ENCODE assay signal across 8 cellular contexts in the genomic region with DNA sequence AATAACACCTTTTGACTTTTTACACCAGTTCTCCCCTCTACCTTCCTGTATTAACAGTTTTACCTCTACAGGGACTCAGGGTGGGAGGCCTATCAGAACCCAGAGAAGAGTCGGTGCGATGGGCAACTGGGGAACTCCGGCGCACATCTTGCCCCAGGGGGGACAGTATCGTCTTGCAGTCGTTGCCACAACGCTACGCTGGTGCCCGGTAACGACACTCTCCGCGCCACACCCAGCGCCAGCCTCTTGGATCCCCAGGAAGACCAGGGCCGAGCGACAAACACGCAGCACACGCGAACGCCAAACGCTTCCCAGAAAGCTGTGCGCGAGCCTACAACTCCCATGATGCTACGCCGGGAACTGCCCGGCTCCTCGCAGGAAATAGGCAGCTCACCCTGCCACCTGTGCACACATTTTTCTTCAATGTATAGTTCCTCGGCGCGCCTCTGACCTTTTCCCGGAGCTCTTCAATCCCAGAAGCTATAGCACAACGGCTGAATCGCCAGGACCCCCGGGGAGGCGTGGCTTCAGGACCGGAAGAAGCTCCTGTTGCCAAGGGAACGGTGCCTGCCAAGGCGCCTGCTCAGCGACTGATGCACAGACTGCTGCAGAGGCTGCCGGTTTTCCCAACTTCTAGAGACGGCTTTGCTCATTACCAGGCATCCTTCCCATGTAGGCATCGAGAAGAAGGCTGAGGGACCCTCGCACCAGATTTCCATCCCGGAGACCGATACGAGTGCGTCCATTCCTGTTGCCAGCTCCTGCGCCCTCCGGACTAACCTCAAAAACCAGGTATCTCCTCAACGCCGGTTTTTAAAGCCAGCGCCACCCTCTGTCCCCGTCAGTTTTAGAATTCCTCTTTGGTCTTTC. TPM values are rescaled to one million over a fixed set of nuclear protein-coding genes. Genes with fewer than 3 reads are reported as not detected.
DNase-seq lines count a peak whose midpoint lies in the region; ATAC-seq and TF ChIP-seq lines count a peak whose summit lies in the region.

A gene with protein sequence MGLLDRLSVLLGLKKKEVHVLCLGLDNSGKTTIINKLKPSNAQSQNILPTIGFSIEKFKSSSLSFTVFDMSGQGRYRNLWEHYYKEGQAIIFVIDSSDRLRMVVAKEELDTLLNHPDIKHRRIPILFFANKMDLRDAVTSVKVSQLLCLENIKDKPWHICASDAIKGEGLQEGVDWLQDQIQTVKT (plus strand): TSS at position 573 of the 870 bp plus-strand sequence. CDS start 3,350 bp downstream, outside the sequence.

- H3K4me3 ChIP-seq in NB4 (ENCODE audit: low read depth, low read length) (peak within 1 kb of the TSS; percentile 92), SK-N-SH (ENCODE audit: low read depth in 2 of 2, low read length in 1 of 2) (peak within 1 kb of the TSS; percentile 87 to 95), osteoblast (ENCODE audit: insufficient read depth, low read length) (peak within 1 kb of the TSS; percentile 92), thoracic aorta (peak within 1 kb of the TSS; percentile 84)

- intact Hi-C loops in head of caudate nucleus (cut with DNase I), result no loop called here

- H3K27me3 ChIP-seq in SK-N-SH (ENCODE audit: insufficient read depth), result no peaks in the 10 kb centered on the region
- no peaks in the 10 kb centered on the region for H3K27me3 ChIP-seq in osteoblast (ENCODE audit: insufficient read depth, low read length)
- H3K27me3 ChIP-seq in thoracic aorta (replicated peaks; ENCODE audit: insufficient read depth), result no peaks in the 10 kb centered on the region

- peaks cover 0 to 10% of the 10 kb centered on the region in 2 donors for H3K36me3 Mint-ChIP-seq in activated naive CD4-positive, alpha-beta T cell treated with anti-CD3 and anti-CD28 coated beads, Interleukin-2, amount 50 U/mL, for 72 hours

- H3K9ac ChIP-seq in SK-N-SH, result peak within 1 kb of the TSS; percentile 60

- peak within 1 kb of the TSS; percentile 81 to 99 for H3K27ac ChIP-seq in SK-N-SH (ENCODE audit: low read depth in 2 of 2, low read length in 1 of 2)
- H3K27ac ChIP-seq in osteoblast (ENCODE audit: low read depth, low read length), result peak within 1 kb of the TSS; percentile 72
- H3K27ac ChIP-seq in thoracic aorta, result peak within 1 kb of the TSS; percentile 42 to 58

- no peaks in the 10 kb centered on the region for H3K9me2 ChIP-seq in SK-N-SH

- H3K36me3 ChIP-seq in SK-N-SH (replicated peaks in 1 of 2; ENCODE audit: control insufficient read depth in 1 of 2, insufficient read depth in 2 of 2, low read length in 1 of 2) (peaks cover 0 to 12% of the 10 kb centered on the region in 2 experiments), osteoblast (ENCODE audit: insufficient read depth, low read length) (no peaks in the 10 kb centered on the region), thoracic aorta (no peaks in the 10 kb centered on the region)

- peak; percentile 6 for TF ChIP-seq CTCF in GM10266 (IDR thresholded peaks at IDR 0.05; ENCODE audit: control insufficient read depth, insufficient read depth, low read depth, missing control alignments)
- no peak for TF ChIP-seq CTCF in NB4 (IDR thresholded peaks at IDR 0.05; ENCODE audit: low read depth, low read length)
- peak; percentile 31; the same call in 1 of the 2 replicates for TF ChIP-seq CTCF in SK-N-SH (IDR thresholded peaks at IDR 0.05)
- TF ChIP-seq CTCF in osteoblast (IDR thresholded peaks at IDR 0.05; ENCODE audit: extremely low read depth, low read depth, low read length), result peak; percentile 10
- no peak for TF ChIP-seq CTCF in thoracic aorta (IDR thresholded peaks at IDR 0.05)

- peak; percentile 69 for DNase-seq in GM10266 (ENCODE audit: extremely low spot score)
- DNase-seq in NB4 (ENCODE audit: low read depth), result peak; percentile 86
- peak; percentile 81 for DNase-seq in SK-N-SH
- DNase-seq in activated naive CD4-positive, alpha-beta T cell treated with anti-CD3 and anti-CD28 coated beads, Interleukin-2, amount 50 U/mL, for 72 hours (ENCODE audit: low spot score in 2 of 2), result peak; percentile 70 to 79
- peak; percentile 79 to 95 (median 89) for DNase-seq in head of caudate nucleus
- DNase-seq in osteoblast (ENCODE audit: insufficient read length, low spot score, missing footprints), result peak; percentile 91
- DNase-seq in thoracic aorta (ENCODE audit: low spot score), result peak; percentile 34

- H3K9me3 ChIP-seq in SK-N-SH (no peaks in the 10 kb centered on the region), osteoblast (ENCODE audit: low read depth, low read length) (no peaks in the 10 kb centered on the region), thoracic aorta (no peaks in the 10 kb centered on the region)

- no peaks in the 10 kb centered on the region for H4K20me1 ChIP-seq in SK-N-SH (ENCODE audit: insufficient read depth)
- no peaks in the 10 kb centered on the region for H4K20me1 ChIP-seq in osteoblast (ENCODE audit: insufficient read depth, low read length)

- ATAC-seq in HG02588 (IDR thresholded peaks at IDR 0.05; ENCODE audit: unreplicated experiment) (peak; percentile 96), thoracic aorta (ENCODE audit: insufficient number of reproducible peaks, low FRiP score, low read depth) (peak; percentile 87)
- peak; percentile 93 to 96 for ATAC-seq in activated naive CD4-positive, alpha-beta T cell treated with anti-CD3 and anti-CD28 coated beads, Interleukin-2, amount 50 U/mL, for 72 hours

- TF ChIP-seq RAD21 in SK-N-SH (IDR thresholded peaks at IDR 0.05; ENCODE audit: low read length), result no peak; the same call in 1 of the 2 replicates

- no peak for TF ChIP-seq EP300 in SK-N-SH (IDR thresholded peaks at IDR 0.05; ENCODE audit: borderline replicate concordance in 1 of 2, low read depth in 1 of 2, low read length in 1 of 2)

- H2AFZ ChIP-seq in SK-N-SH (ENCODE audit: low read depth) (peak within 1 kb of the TSS; percentile 97), osteoblast (ENCODE audit: low read length) (peak within 1 kb of the TSS; percentile 93)

- CTCF ChIA-PET in SK-N-SH (lab: Yijun Ruan, JAX), result interaction anchor here (0.6 to 1.8 kb wide), 8 partner anchors 8 to 902 kb away, joined by 3 to 5 read pairs (median 4); no protein-coding TSS in a partner anchor

- H3K79me2 ChIP-seq in SK-N-SH (ENCODE audit: insufficient read depth), result peaks cover 3% of the 10 kb centered on the region
- peaks cover 11% of the 10 kb centered on the region for H3K79me2 ChIP-seq in osteoblast (ENCODE audit: insufficient read depth, low read length)

- H3K4me1 ChIP-seq in SK-N-SH (ENCODE audit: control insufficient read depth in 1 of 2, insufficient read depth in 2 of 2, low read depth in 1 of 2, low read length in 1 of 2), result peaks cover 0 to 10% of the 10 kb centered on the region in 2 experiments; a peak in 3 of 4 replicates
- H3K4me1 ChIP-seq in osteoblast (ENCODE audit: insufficient read depth, low read length), result peaks cover 15% of the 10 kb centered on the region
- peaks cover 2 to 14% of the 10 kb centered on the region in 2 donors for H3K4me1 ChIP-seq in thoracic aorta (ENCODE audit: control insufficient read depth in 1 of 2, low read depth in 2 of 2)

- TF ChIP-seq POLR2A in NB4 (IDR thresholded peaks at IDR 0.05; ENCODE audit: extremely low read depth, insufficient read length), result peak; percentile 40

- peak within 1 kb of the TSS; percentile 71 for H3K4me2 ChIP-seq in SK-N-SH
- peak within 1 kb of the TSS; percentile 93 for H3K4me2 ChIP-seq in osteoblast (ENCODE audit: insufficient read depth, low read length)

- POLR2A ChIA-PET in SK-N-SH (lab: Yijun Ruan, JAX), result interaction anchor here (0.6 to 1.7 kb wide), 4 partner anchors 14 to 207 kb away, joined by 3 to 6 read pairs (median 4); no protein-coding TSS in a partner anchor

- H3K9me3 Mint-ChIP-seq in activated naive CD4-positive, alpha-beta T cell treated with anti-CD3 and anti-CD28 coated beads, Interleukin-2, amount 50 U/mL, for 72 hours, result no peaks in the 10 kb centered on the region

- WGBS in SK-N-SH (ENCODE audit: low lambda C conversion rate), result under 1% methylated on average over 39 of the region's 52 CpGs

- H3F3A ChIP-seq in SK-N-SH (replicated peaks; ENCODE audit: insufficient read depth), result no peaks in the 10 kb centered on the region

- peak within 1 kb of the TSS; percentile 82 to 99 for H3K27ac Mint-ChIP-seq in activated naive CD4-positive, alpha-beta T cell treated with anti-CD3 and anti-CD28 coated beads, Interleukin-2, amount 50 U/mL, for 72 hours

TF ChIP-seq in SK-N-SH, 30 proteins besides CTCF, POLR2A, EP300 and RAD21 (continues in another document):
- TF ChIP-seq SMC3 (IDR thresholded peaks at IDR 0.05; ENCODE audit: low read depth, low read length), result no peak
- TF ChIP-seq MXI1 (IDR thresholded peaks at IDR 0.05; ENCODE audit: low read depth, low read length), result peak; percentile 77
- TF ChIP-seq CHD2 (IDR thresholded peaks at IDR 0.05; ENCODE audit: low read length, partially characterized antibody), result peak; percentile 81
- no peak for TF ChIP-seq TEAD4 (IDR thresholded peaks at IDR 0.05; ENCODE audit: borderline replicate concordance, insufficient read depth)
- no peak for TF ChIP-seq EZH2phosphoT487 (IDR thresholded peaks at IDR 0.05; ENCODE audit: borderline replicate concordance, low read depth)
- TF ChIP-seq NRF1 (IDR thresholded peaks at IDR 0.05; ENCODE audit: low read depth, low read length), result peak; percentile 65; the same call in 1 of the 2 replicates
- TF ChIP-seq, protein P1, sequence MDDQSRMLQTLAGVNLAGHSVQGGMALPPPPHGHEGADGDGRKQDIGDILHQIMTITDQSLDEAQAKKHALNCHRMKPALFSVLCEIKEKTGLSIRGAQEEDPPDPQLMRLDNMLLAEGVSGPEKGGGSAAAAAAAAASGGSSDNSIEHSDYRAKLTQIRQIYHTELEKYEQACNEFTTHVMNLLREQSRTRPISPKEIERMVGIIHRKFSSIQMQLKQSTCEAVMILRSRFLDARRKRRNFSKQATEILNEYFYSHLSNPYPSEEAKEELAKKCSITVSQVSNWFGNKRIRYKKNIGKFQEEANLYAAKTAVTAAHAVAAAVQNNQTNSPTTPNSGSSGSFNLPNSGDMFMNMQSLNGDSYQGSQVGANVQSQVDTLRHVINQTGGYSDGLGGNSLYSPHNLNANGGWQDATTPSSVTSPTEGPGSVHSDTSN (IDR thresholded peaks at IDR 0.05), result no peak; the same call in 1 of the 2 replicates
- peak; percentile 64 for TF ChIP-seq POLR2AphosphoS5 (IDR thresholded peaks at IDR 0.05; ENCODE audit: low read depth, low read length)
- 0 out of 2 replicates have a peak, but pooled peaks have one; percentile 35 for TF ChIP-seq YY1 (IDR thresholded peaks at IDR 0.05; ENCODE audit: low read depth)
- peak; percentile 66 for TF ChIP-seq ELF1 (IDR thresholded peaks at IDR 0.05)
- TF ChIP-seq, protein P2, sequence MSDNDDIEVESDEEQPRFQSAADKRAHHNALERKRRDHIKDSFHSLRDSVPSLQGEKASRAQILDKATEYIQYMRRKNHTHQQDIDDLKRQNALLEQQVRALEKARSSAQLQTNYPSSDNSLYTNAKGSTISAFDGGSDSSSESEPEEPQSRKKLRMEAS (IDR thresholded peaks at IDR 0.05; ENCODE audit: low read depth), result peak; percentile 79

RNA-seq across cellular contexts. Expression of the gene that starts here (rescaled TPM):
- 2.6 and 5.1 TPM in 2 replicates for polyA plus RNA-seq in SK-N-SH (2012; rRNA removed)
- 5.1 and 5.4 TPM in 2 replicates for polyA plus RNA-seq in SK-N-SH (2012; cell fraction: cytosol; rRNA removed)
- 1.6 and 3.7 TPM in 2 replicates for polyA plus RNA-seq in SK-N-SH (2012; cell fraction: nucleus; rRNA removed)
- total RNA-seq in activated naive CD4-positive, alpha-beta T cell treated with anti-CD3 and anti-CD28 coated beads, Interleukin-2, amount 50 U/mL, for 72 hours, result 1 to 10 TPM; 1.9 to 5.5 TPM
- total RNA-seq in osteoblast (10.6 and 11.6 TPM in 2 replicates), thoracic aorta (10 to 100 TPM in 1 of 2 donors, 1 to 10 TPM in 1; 7.7 to 11.9 TPM)

Comparison
In these comparisons a context has a peak if more than half of its experiments do, and no peak if none do; other contexts are left out.
1. Peak in every context shown above with its lines: DNase-seq, ATAC-seq, H3K4me3 ChIP-seq and H3K27ac ChIP-seq.
2. DNase-seq: peak in every context shown above with its lines; median percentile 91 in osteoblast; 89 in head of caudate nucleus; 86 in NB4; 81 in SK-N-SH; 74 in activated naive CD4-positive, alpha-beta T cell treated with anti-CD3 and anti-CD28 coated beads, Interleukin-2, amount 50 U/mL, for 72 hours; 69 in GM10266; 34 in thoracic aorta.
3. CTCF ChIP-seq: peak in GM10266 (single experiment), SK-N-SH (single experiment) and osteoblast (single experiment); none in NB4 (single experiment) and thoracic aorta (single experiment).